18 cellular contexts compared by ENCODE assay signal in genomic region chr15:84645496-84645895, GRCh38.
"Had no signal": no experiment of that assay in that cellular context is flagged by ENCODE, and none has a peak within 500 bp of the region (broad histone marks: within the 10 kb centered on the region; RNA-seq: fewer than 3 reads in every experiment).

No MANE protein-coding gene starts in this region.

- H3K27me3 Mint-ChIP-seq: activated naive CD4-positive, alpha-beta T cell treated with anti-CD3 and anti-CD28 coated beads, Interleukin-2, amount 10 ng/mL, durations not matched to agents 7 days and 5 days had no signal

- DNase-seq: activated CD4-positive, alpha-beta T cell treated with anti-CD3 and anti-CD28 coated beads, Interleukin-2, amount 50 U/mL, for 48 hours; activated CD8-positive, alpha-beta memory T cell treated with anti-CD3 and anti-CD28 coated beads, Interleukin-2, amount 50 U/mL, for 4 hours; activated naive CD4-positive, alpha-beta T cell treated with anti-CD3 and anti-CD28 coated beads, Interleukin-2, amount 10 ng/mL, durations not matched to agents 7 days and 5 days; central memory CD4-positive, alpha-beta T cell; foreskin keratinocyte; glutamatergic neuron; kidney; left ventricle myocardium superior; mesendoderm; occipital lobe; right cardiac atrium; stomach; T-helper 9 cell; testis had no signal

- H3K4me3 Mint-ChIP-seq: activated naive CD4-positive, alpha-beta T cell treated with anti-CD3 and anti-CD28 coated beads, Interleukin-2, amount 10 ng/mL, durations not matched to agents 7 days and 5 days; nephron had no signal

- H3K27ac ChIP-seq: coronary artery, foreskin keratinocyte, prostate gland, stomach, testis, upper lobe of left lung had no signal

- H3K9me3 ChIP-seq: prostate gland, stomach, testis, upper lobe of left lung had no signal

- H3K9me3 Mint-ChIP-seq: activated naive CD4-positive, alpha-beta T cell treated with anti-CD3 and anti-CD28 coated beads, Interleukin-2, amount 10 ng/mL, durations not matched to agents 7 days and 5 days; nephron had no signal

- H3K27ac Mint-ChIP-seq: activated naive CD4-positive, alpha-beta T cell treated with anti-CD3 and anti-CD28 coated beads, Interleukin-2, amount 10 ng/mL, durations not matched to agents 7 days and 5 days; nephron had no signal

- H3K27me3 ChIP-seq: foreskin keratinocyte, stomach, testis, upper lobe of left lung had no signal

- H3K4me3 ChIP-seq: coronary artery, prostate gland, stomach, testis, upper lobe of left lung had no signal

- H3K4me1 ChIP-seq: foreskin keratinocyte, prostate gland had no signal

- ATAC-seq: foreskin keratinocyte, left ventricle myocardium superior, right cardiac atrium had no signal
